Comparison of ENCODE assay signal across 1 cellular context in the genomic region with DNA sequence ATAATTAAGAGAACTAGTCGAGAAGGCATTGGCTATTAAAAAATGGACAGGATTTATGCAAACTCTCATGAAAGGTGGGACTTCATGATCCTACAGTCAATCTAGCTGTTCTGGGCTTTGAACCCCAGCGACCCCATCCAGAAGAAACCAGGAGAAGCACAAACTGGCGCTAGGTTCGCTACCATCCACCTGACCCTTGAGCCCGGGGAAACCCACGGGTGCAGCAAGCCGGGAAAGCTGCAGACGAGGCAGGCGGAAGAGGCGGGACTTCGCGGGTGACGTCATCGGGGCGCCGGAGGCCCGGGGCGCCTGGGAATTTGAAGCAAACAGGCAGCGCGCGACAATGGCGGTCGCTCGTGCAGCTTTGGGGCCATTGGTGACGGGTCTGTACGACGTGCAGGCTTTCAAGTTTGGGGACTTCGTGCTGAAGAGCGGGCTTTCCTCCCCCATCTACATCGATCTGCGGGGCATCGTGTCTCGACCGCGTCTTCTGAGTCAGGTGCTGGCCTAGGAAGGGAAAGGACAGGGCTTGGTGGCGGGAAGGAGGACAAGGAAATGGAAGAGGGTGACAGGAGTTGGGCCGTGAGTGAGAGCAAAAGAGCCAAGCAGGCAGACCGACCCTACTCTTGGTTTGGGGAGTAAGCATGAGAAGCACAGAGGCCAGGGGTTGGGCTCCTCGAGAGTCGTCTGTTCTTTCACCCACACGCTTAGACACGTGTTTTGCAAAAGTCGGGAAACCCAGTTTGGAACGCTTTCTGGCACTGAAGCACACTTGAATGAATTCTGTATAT.
TF ChIP-seq lines count a peak whose summit lies in the region.

A gene (plus strand): TSS at position 324 of the 791 bp plus-strand sequence. CDS start 20 bp downstream, at position 344.

TF ChIP-seq in HepG2, 621 proteins besides CTCF, POLR2A, EP300 and RAD21 (continued from another document and continues in another):
- TF ChIP-seq, protein P1, sequence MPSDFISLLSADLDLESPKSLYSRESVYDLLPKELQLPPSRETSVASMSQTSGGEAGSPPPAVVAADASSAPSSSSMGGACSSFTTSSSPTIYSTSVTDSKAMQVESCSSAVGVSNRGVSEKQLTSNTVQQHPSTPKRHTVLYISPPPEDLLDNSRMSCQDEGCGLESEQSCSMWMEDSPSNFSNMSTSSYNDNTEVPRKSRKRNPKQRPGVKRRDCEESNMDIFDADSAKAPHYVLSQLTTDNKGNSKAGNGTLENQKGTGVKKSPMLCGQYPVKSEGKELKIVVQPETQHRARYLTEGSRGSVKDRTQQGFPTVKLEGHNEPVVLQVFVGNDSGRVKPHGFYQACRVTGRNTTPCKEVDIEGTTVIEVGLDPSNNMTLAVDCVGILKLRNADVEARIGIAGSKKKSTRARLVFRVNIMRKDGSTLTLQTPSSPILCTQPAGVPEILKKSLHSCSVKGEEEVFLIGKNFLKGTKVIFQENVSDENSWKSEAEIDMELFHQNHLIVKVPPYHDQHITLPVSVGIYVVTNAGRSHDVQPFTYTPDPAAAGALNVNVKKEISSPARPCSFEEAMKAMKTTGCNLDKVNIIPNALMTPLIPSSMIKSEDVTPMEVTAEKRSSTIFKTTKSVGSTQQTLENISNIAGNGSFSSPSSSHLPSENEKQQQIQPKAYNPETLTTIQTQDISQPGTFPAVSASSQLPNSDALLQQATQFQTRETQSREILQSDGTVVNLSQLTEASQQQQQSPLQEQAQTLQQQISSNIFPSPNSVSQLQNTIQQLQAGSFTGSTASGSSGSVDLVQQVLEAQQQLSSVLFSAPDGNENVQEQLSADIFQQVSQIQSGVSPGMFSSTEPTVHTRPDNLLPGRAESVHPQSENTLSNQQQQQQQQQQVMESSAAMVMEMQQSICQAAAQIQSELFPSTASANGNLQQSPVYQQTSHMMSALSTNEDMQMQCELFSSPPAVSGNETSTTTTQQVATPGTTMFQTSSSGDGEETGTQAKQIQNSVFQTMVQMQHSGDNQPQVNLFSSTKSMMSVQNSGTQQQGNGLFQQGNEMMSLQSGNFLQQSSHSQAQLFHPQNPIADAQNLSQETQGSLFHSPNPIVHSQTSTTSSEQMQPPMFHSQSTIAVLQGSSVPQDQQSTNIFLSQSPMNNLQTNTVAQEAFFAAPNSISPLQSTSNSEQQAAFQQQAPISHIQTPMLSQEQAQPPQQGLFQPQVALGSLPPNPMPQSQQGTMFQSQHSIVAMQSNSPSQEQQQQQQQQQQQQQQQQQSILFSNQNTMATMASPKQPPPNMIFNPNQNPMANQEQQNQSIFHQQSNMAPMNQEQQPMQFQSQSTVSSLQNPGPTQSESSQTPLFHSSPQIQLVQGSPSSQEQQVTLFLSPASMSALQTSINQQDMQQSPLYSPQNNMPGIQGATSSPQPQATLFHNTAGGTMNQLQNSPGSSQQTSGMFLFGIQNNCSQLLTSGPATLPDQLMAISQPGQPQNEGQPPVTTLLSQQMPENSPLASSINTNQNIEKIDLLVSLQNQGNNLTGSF (CRISPR knock-in tag; IDR thresholded peaks at IDR 0.05), result no peak
- TF ChIP-seq, protein P2, sequence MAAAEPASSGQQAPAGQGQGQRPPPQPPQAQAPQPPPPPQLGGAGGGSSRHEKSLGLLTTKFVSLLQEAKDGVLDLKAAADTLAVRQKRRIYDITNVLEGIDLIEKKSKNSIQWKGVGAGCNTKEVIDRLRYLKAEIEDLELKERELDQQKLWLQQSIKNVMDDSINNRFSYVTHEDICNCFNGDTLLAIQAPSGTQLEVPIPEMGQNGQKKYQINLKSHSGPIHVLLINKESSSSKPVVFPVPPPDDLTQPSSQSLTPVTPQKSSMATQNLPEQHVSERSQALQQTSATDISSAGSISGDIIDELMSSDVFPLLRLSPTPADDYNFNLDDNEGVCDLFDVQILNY (CRISPR knock-in tag; conservative IDR thresholded peaks at IDR 0.05), result peak; percentile 88
- TF ChIP-seq HOXA9 (CRISPR knock-in tag; IDR thresholded peaks at IDR 0.05; ENCODE audit: borderline replicate concordance) (0 out of 2 replicates have a peak, but pooled peaks have one; percentile 79), ZBTB8A (CRISPR knock-in tag; IDR thresholded peaks at IDR 0.05; ENCODE audit: borderline replicate concordance, low read depth) (no peak), PCBP2 (optimal IDR thresholded peaks at IDR 0.05; ENCODE audit: low read depth, low read length, poor library complexity, severe bottlenecking) (no peak), SKI (IDR thresholded peaks at IDR 0.05; ENCODE audit: partially characterized antibody) (peak; percentile 71), GATAD1 (CRISPR knock-in tag; IDR thresholded peaks at IDR 0.05) (peak; percentile 99), TGIF2 (CRISPR knock-in tag; IDR thresholded peaks at IDR 0.05) (peak; percentile 64), ZFP37 (CRISPR knock-in tag; IDR thresholded peaks at IDR 0.05; ENCODE audit: borderline replicate concordance) (no peak), ZNF841 (CRISPR knock-in tag; IDR thresholded peaks at IDR 0.05; ENCODE audit: borderline replicate concordance) (no peak), MAZ (IDR thresholded peaks at IDR 0.05; ENCODE audit: borderline replicate concordance, low read depth, low read length) (no peak), MAZ (CRISPR knock-in tag; IDR thresholded peaks at IDR 0.05; ENCODE audit: low read depth) (no peak; the same call in 1 of the 2 replicates), MED1 (CRISPR knock-in tag; IDR thresholded peaks at IDR 0.05) (peak; percentile 82), ETV5 (CRISPR knock-in tag; IDR thresholded peaks at IDR 0.05; ENCODE audit: borderline replicate concordance) (peak; percentile 51), ZMAT3 (CRISPR knock-in tag; conservative IDR thresholded peaks at IDR 0.05) (peak; percentile 68), ZNF672 (CRISPR knock-in tag; IDR thresholded peaks at IDR 0.05) (peak; percentile 84; the same call in 1 of the 2 replicates), MEF2D (CRISPR knock-in tag; IDR thresholded peaks at IDR 0.05) (peak; percentile 85), RBAK (CRISPR knock-in tag; IDR thresholded peaks at IDR 0.05) (no peak), CBFB (CRISPR knock-in tag; IDR thresholded peaks at IDR 0.05) (no peak; the same call in 1 of the 2 replicates), ZBTB21 (CRISPR knock-in tag; IDR thresholded peaks at IDR 0.05) (peak; percentile 87), GATA4 (IDR thresholded peaks at IDR 0.05; ENCODE audit: borderline replicate concordance, low read depth) (peak; percentile 66)
- TF ChIP-seq, protein P3, sequence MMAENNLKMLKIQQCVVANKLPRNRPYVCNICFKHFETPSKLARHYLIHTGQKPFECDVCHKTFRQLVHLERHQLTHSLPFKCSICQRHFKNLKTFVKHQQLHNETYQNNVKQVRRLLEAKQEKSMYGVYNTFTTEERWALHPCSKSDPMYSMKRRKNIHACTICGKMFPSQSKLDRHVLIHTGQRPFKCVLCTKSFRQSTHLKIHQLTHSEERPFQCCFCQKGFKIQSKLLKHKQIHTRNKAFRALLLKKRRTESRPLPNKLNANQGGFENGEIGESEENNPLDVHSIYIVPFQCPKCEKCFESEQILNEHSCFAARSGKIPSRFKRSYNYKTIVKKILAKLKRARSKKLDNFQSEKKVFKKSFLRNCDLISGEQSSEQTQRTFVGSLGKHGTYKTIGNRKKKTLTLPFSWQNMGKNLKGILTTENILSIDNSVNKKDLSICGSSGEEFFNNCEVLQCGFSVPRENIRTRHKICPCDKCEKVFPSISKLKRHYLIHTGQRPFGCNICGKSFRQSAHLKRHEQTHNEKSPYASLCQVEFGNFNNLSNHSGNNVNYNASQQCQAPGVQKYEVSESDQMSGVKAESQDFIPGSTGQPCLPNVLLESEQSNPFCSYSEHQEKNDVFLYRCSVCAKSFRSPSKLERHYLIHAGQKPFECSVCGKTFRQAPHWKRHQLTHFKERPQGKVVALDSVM (CRISPR knock-in tag; IDR thresholded peaks at IDR 0.05), result peak; percentile 39; the same call in 1 of the 2 replicates
- TF ChIP-seq, protein P4, sequence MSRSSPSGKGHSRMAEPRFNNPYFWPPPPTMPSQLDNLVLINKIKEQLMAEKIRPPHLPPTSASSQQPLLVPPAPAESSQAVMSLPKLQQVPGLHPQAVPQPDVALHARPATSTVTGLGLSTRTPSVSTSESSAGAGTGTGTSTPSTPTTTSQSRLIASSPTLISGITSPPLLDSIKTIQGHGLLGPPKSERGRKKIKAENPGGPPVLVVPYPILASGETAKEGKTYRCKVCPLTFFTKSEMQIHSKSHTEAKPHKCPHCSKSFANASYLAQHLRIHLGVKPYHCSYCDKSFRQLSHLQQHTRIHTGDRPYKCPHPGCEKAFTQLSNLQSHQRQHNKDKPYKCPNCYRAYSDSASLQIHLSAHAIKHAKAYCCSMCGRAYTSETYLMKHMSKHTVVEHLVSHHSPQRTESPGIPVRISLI (CRISPR knock-in tag; IDR thresholded peaks at IDR 0.05; ENCODE audit: borderline replicate concordance), result no peak
- TF ChIP-seq, protein P5, sequence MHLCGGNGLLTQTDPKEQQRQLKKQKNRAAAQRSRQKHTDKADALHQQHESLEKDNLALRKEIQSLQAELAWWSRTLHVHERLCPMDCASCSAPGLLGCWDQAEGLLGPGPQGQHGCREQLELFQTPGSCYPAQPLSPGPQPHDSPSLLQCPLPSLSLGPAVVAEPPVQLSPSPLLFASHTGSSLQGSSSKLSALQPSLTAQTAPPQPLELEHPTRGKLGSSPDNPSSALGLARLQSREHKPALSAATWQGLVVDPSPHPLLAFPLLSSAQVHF (CRISPR knock-in tag; IDR thresholded peaks at IDR 0.05), result no peak
- TF ChIP-seq, protein P6, sequence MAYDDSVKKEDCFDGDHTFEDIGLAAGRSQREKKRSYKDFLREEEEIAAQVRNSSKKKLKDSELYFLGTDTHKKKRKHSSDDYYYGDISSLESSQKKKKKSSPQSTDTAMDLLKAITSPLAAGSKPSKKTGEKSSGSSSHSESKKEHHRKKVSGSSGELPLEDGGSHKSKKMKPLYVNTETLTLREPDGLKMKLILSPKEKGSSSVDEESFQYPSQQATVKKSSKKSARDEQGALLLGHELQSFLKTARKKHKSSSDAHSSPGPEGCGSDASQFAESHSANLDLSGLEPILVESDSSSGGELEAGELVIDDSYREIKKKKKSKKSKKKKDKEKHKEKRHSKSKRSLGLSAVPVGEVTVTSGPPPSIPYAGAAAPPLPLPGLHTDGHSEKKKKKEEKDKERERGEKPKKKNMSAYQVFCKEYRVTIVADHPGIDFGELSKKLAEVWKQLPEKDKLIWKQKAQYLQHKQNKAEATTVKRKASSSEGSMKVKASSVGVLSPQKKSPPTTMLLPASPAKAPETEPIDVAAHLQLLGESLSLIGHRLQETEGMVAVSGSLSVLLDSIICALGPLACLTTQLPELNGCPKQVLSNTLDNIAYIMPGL (CRISPR knock-in tag; IDR thresholded peaks at IDR 0.05; ENCODE audit: borderline replicate concordance in 1 of 2, low read depth in 1 of 2), result peak in 1 of 2 experiments; percentile 81
- TF ChIP-seq, protein P7, sequence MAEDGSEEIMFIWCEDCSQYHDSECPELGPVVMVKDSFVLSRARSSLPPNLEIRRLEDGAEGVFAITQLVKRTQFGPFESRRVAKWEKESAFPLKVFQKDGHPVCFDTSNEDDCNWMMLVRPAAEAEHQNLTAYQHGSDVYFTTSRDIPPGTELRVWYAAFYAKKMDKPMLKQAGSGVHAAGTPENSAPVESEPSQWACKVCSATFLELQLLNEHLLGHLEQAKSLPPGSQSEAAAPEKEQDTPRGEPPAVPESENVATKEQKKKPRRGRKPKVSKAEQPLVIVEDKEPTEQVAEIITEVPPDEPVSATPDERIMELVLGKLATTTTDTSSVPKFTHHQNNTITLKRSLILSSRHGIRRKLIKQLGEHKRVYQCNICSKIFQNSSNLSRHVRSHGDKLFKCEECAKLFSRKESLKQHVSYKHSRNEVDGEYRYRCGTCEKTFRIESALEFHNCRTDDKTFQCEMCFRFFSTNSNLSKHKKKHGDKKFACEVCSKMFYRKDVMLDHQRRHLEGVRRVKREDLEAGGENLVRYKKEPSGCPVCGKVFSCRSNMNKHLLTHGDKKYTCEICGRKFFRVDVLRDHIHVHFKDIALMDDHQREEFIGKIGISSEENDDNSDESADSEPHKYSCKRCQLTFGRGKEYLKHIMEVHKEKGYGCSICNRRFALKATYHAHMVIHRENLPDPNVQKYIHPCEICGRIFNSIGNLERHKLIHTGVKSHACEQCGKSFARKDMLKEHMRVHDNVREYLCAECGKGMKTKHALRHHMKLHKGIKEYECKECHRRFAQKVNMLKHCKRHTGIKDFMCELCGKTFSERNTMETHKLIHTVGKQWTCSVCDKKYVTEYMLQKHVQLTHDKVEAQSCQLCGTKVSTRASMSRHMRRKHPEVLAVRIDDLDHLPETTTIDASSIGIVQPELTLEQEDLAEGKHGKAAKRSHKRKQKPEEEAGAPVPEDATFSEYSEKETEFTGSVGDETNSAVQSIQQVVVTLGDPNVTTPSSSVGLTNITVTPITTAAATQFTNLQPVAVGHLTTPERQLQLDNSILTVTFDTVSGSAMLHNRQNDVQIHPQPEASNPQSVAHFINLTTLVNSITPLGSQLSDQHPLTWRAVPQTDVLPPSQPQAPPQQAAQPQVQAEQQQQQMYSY (CRISPR knock-in tag; IDR thresholded peaks at IDR 0.05), result no peak; the same call in 1 of the 2 replicates
- TF ChIP-seq, protein P8, sequence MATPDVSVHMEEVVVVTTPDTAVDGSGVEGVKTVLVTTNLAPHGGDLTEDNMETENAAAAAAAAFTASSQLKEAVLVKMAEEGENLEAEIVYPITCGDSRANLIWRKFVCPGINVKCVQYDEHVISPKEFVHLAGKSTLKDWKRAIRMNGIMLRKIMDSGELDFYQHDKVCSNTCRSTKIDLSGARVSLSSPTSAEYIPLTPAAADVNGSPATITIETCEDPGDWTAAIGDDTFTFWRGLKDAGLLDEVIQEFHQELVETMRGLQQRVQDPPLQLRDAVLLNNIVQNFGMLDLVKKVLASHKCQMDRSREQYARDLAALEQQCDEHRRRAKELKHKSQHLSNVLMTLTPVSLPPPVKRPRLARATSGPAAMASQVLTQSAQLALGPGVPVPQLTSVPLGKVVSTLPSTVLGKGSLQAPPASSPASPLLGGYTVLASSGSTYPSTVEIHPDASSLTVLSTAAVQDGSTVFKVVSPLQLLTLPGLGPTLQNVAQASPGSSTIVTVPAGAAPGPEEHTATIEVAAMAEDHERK (CRISPR knock-in tag; IDR thresholded peaks at IDR 0.05; ENCODE audit: low read depth), result peak; percentile 35; the same call in 1 of the 2 replicates
- TF ChIP-seq, protein P9, sequence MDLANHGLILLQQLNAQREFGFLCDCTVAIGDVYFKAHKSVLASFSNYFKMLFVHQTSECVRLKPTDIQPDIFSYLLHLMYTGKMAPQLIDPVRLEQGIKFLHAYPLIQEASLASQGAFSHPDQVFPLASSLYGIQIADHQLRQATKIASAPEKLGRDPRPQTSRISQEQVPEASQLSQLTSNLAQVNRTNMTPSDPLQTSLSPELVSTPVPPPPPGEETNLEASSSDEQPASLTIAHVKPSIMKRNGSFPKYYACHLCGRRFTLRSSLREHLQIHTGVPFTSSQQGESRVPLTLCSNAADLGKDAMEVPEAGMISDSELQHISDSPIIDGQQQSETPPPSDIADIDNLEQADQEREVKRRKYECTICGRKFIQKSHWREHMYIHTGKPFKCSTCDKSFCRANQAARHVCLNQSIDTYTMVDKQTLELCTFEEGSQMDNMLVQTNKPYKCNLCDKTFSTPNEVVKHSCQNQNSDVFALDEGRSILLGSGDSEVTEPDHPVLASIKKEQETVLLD (CRISPR knock-in tag; IDR thresholded peaks at IDR 0.05; ENCODE audit: low read depth), result peak; percentile 46
- TF ChIP-seq, protein P10, sequence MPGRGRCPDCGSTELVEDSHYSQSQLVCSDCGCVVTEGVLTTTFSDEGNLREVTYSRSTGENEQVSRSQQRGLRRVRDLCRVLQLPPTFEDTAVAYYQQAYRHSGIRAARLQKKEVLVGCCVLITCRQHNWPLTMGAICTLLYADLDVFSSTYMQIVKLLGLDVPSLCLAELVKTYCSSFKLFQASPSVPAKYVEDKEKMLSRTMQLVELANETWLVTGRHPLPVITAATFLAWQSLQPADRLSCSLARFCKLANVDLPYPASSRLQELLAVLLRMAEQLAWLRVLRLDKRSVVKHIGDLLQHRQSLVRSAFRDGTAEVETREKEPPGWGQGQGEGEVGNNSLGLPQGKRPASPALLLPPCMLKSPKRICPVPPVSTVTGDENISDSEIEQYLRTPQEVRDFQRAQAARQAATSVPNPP (CRISPR knock-in tag; IDR thresholded peaks at IDR 0.05), result 0 out of 2 replicates have a peak, but pooled peaks have one; percentile 62
- TF ChIP-seq, protein P11, sequence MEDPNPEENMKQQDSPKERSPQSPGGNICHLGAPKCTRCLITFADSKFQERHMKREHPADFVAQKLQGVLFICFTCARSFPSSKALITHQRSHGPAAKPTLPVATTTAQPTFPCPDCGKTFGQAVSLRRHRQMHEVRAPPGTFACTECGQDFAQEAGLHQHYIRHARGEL (CRISPR knock-in tag; IDR thresholded peaks at IDR 0.05), result no peak
